18 cellular contexts compared by ENCODE assay signal in the genomic region with DNA sequence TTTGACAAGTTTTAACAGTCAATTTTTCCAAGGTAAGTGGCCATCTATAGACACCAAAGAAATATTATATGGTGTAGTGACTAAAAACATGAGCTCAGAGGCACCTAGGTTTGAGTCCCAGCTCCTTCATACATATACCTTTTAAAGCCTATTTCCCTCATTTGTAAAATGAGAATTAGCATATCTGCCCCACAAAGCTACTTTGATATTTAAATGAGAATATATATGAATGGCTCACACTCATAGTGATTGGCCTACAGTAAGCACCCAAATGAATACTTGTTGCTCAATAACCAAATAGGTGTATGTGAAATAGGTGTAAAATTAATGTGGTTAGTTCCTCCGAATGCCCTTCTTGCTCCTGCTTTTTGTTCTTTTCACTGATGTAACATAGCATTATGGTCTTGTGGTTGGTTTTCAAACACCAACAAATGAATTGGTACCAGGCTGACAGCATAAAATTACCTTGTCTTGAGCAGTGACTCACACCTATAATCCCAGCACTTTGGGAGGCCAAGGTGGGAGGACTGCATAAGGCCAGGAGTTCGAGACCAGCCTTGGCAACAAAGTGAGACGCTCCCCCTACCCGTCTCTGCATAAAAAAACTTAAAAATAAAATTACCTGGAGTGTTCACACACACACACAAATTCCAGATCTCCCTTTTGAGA. TPM values are rescaled to one million over a fixed set of nuclear protein-coding genes. Genes with fewer than 3 reads are reported as not detected.
DNase-seq lines count a peak whose midpoint lies in the region; ATAC-seq, FAIRE-seq and TF ChIP-seq lines count a peak whose summit lies in the region.
"Had no signal": no experiment of that assay in that cellular context is flagged by ENCODE, and none has a peak within 500 bp of the region (broad histone marks: within the 10 kb centered on the region; RNA-seq: fewer than 3 reads in every experiment).

No MANE protein-coding gene starts in this region.

- DNase-seq in A172 (ENCODE audit: low spot score) (peak; percentile 14), endothelial cell of umbilical vein (ENCODE audit: low read depth, low spot score) (no peak), NCI-H2227 (lab: John Stamatoyannopoulos, UW; ENCODE audit: unreplicated experiment) (no peak), GF-D8 (lab: John Stamatoyannopoulos, UW) (no peak)
- no peak for DNase-seq in CD8-positive, alpha-beta T cell
- no peak for DNase-seq in activated CD4-positive, alpha-beta memory T cell treated with anti-CD3 and anti-CD28 coated beads, Interleukin-2, amount 10 ng/mL, durations not matched to agents 7 days and 5 days
- DNase-seq: activated B cell treated with CpG ODN at 0.5 μM for 24 hours, AML-193, colonic mucosa, foreskin fibroblast, hypothalamus, IMR-90, NCI-H1694 treated with DMSO at 0.1 percent for 48 hours, NCI-H446, substantia nigra had no signal

- H3K79me2 ChIP-seq in endothelial cell of umbilical vein (ENCODE audit: control insufficient read depth, insufficient read depth, low read length), result no peaks in the 10 kb centered on the region

- dilution Hi-C loops in endothelial cell of umbilical vein (cut with MboI; ENCODE audit: extremely low pct_ligation_motif_present, low sequenced_read_pairs), result no loop called here

- peaks cover 81% of the 10 kb centered on the region for H3K4me1 Mint-ChIP-seq in CD8-positive, alpha-beta T cell (ENCODE audit: low read depth)
- peaks cover 72% of the 10 kb centered on the region for H3K4me1 Mint-ChIP-seq in activated CD4-positive, alpha-beta memory T cell treated with anti-CD3 and anti-CD28 coated beads, Interleukin-2, amount 10 ng/mL, durations not matched to agents 7 days and 5 days
- H3K4me1 Mint-ChIP-seq: neural progenitor cell had no signal

- no peak for ATAC-seq in CD8-positive, alpha-beta T cell
- ATAC-seq in GM21360 (IDR thresholded peaks at IDR 0.05; ENCODE audit: unreplicated experiment), result no peak

- H3K9me3 ChIP-seq in CD8-positive, alpha-beta T cell (ENCODE audit: low read length), result no peaks in the 10 kb centered on the region
- no peaks in the 10 kb centered on the region for H3K9me3 ChIP-seq in endothelial cell of umbilical vein (replicated peaks; ENCODE audit: control insufficient read depth, insufficient read depth, low read length)
- H3K9me3 ChIP-seq: ascending aorta, colonic mucosa had no signal

- H3K4me2 ChIP-seq in endothelial cell of umbilical vein (ENCODE audit: insufficient read depth, low read length), result no peak overlapping the region
- H3K4me2 ChIP-seq: neural progenitor cell had no signal

- no TSS peak for BruUV-seq in endothelial cell of umbilical vein (replicated peaks; lab: Mats Ljungman, UMichigan)

- H2AFZ ChIP-seq in endothelial cell of umbilical vein (ENCODE audit: low read depth, low read length), result no peak overlapping the region
- H2AFZ ChIP-seq: neural progenitor cell had no signal

- no peaks in the 10 kb centered on the region for H3K9me3 Mint-ChIP-seq in CD8-positive, alpha-beta T cell
- H3K9me3 Mint-ChIP-seq in activated CD4-positive, alpha-beta memory T cell treated with anti-CD3 and anti-CD28 coated beads, Interleukin-2, amount 10 ng/mL, durations not matched to agents 7 days and 5 days, result no peaks in the 10 kb centered on the region
- H3K9me3 Mint-ChIP-seq: activated B cell treated with CpG ODN at 0.5 μM for 24 hours, neural progenitor cell had no signal

- POLR2A ChIA-PET in CD8-positive, alpha-beta T cell (lab: Charles Lee), result no interaction called here
- POLR2A ChIA-PET in activated CD4-positive, alpha-beta memory T cell treated with anti-CD3 and anti-CD28 coated beads, Interleukin-2, amount 10 ng/mL, durations not matched to agents 7 days and 5 days (lab: Charles Lee), result interaction anchor here (0.7 to 4.3 kb wide), 8 partner anchors 11 to 199 kb away, joined by 3 to 31 read pairs (median 4); partner anchors contain the start of genes CNIH4 and DEGS1
- POLR2A ChIA-PET in endothelial cell of umbilical vein (lab: Charles Lee), result no interaction called here

- H4K20me1 ChIP-seq in endothelial cell of umbilical vein (replicated peaks; ENCODE audit: control insufficient read depth, extremely low read depth, insufficient read depth, low read length), result no peaks in the 10 kb centered on the region

- no peaks in the 10 kb centered on the region for H3K27me3 ChIP-seq in CD8-positive, alpha-beta T cell (ENCODE audit: insufficient read depth, low read length)
- H3K27me3 ChIP-seq in endothelial cell of umbilical vein (ENCODE audit: control insufficient read depth in 2 of 2, insufficient read depth in 2 of 2, low read length in 2 of 2), result no peaks in the 10 kb centered on the region
- H3K27me3 ChIP-seq: ascending aorta, colonic mucosa, neural progenitor cell had no signal

- peaks cover 25% of the 10 kb centered on the region for H3K36me3 Mint-ChIP-seq in CD8-positive, alpha-beta T cell
- H3K36me3 Mint-ChIP-seq in activated CD4-positive, alpha-beta memory T cell treated with anti-CD3 and anti-CD28 coated beads, Interleukin-2, amount 10 ng/mL, durations not matched to agents 7 days and 5 days (ENCODE audit: low read depth), result peaks cover 66% of the 10 kb centered on the region

- no peaks in the 10 kb centered on the region for H3K36me3 ChIP-seq in CD8-positive, alpha-beta T cell (ENCODE audit: insufficient read depth, low read length)
- H3K36me3 ChIP-seq in endothelial cell of umbilical vein (ENCODE audit: control insufficient read depth in 2 of 2, extremely low read depth in 1 of 2, insufficient read depth in 2 of 2, low read length in 2 of 2), result peaks cover under 1 to 6% of the 10 kb centered on the region in 2 experiments
- H3K36me3 ChIP-seq: colonic mucosa had no signal

- FAIRE-seq in endothelial cell of umbilical vein (lab: Jason Lieb, UNC), result no peak

- H3K9me1 ChIP-seq in endothelial cell of umbilical vein (replicated peaks; ENCODE audit: control insufficient read depth, extremely low read depth, insufficient read depth, low read length), result no peaks in the 10 kb centered on the region

- H3K9ac ChIP-seq in endothelial cell of umbilical vein (replicated peaks; ENCODE audit: extremely low read depth, insufficient read depth, low read length), result no peak overlapping the region
- H3K9ac ChIP-seq: neural progenitor cell had no signal

- TF ChIP-seq CTCF in CD8-positive, alpha-beta T cell (IDR thresholded peaks at IDR 0.05), result no peak
- TF ChIP-seq CTCF in endothelial cell of umbilical vein (IDR thresholded peaks at IDR 0.05; ENCODE audit: extremely low read depth in 1 of 2, insufficient read depth in 1 of 2, low read depth in 1 of 2, low read length in 2 of 2), result no peak

- CTCF ChIA-PET in CD8-positive, alpha-beta T cell (lab: Charles Lee), result interaction anchor here (0.8 to 0.9 kb wide), 2 partner anchors 76 to 266 kb away, joined by 3 read pairs; no protein-coding TSS in a partner anchor
- CTCF ChIA-PET in activated CD4-positive, alpha-beta memory T cell treated with anti-CD3 and anti-CD28 coated beads, Interleukin-2, amount 10 ng/mL, durations not matched to agents 7 days and 5 days (lab: Charles Lee), result interaction anchor here (1.4 kb wide), 1 partner anchor 75 kb away, joined by 3 read pairs; no protein-coding TSS in a partner anchor
- CTCF ChIA-PET in endothelial cell of umbilical vein (lab: Charles Lee), result interaction anchor here (1.1 to 2.9 kb wide), 2 partner anchors 75 to 266 kb away, joined by 4 to 9 read pairs; no protein-coding TSS in a partner anchor

- peak overlapping the region; percentile 8 for H3K27ac Mint-ChIP-seq in CD8-positive, alpha-beta T cell
- H3K27ac Mint-ChIP-seq in activated CD4-positive, alpha-beta memory T cell treated with anti-CD3 and anti-CD28 coated beads, Interleukin-2, amount 10 ng/mL, durations not matched to agents 7 days and 5 days, result peak overlapping the region; percentile 66
- H3K27ac Mint-ChIP-seq: activated B cell treated with CpG ODN at 0.5 μM for 24 hours, neural progenitor cell had no signal

- H3K27me3 Mint-ChIP-seq in CD8-positive, alpha-beta T cell (ENCODE audit: low read depth), result no peaks in the 10 kb centered on the region
- no peaks in the 10 kb centered on the region for H3K27me3 Mint-ChIP-seq in activated CD4-positive, alpha-beta memory T cell treated with anti-CD3 and anti-CD28 coated beads, Interleukin-2, amount 10 ng/mL, durations not matched to agents 7 days and 5 days
- H3K27me3 Mint-ChIP-seq: activated B cell treated with CpG ODN at 0.5 μM for 24 hours had no signal

- H3K4me1 ChIP-seq in CD8-positive, alpha-beta T cell (ENCODE audit: insufficient read depth, low read length), result peaks cover 74% of the 10 kb centered on the region
- H3K4me1 ChIP-seq in endothelial cell of umbilical vein (ENCODE audit: control insufficient read depth, extremely low read depth, insufficient read depth, low read length), result no peaks in the 10 kb centered on the region
- H3K4me1 ChIP-seq: colonic mucosa, neural progenitor cell had no signal

- no peak overlapping the region for H3K27ac ChIP-seq in CD8-positive, alpha-beta T cell (ENCODE audit: low read depth, low read length)
- H3K27ac ChIP-seq in endothelial cell of umbilical vein (ENCODE audit: insufficient read depth, low read depth, low read length), result no peak overlapping the region
- H3K27ac ChIP-seq: ascending aorta, colonic mucosa, neural progenitor cell had no signal

- H3K4me3 ChIP-seq in CD8-positive, alpha-beta T cell (ENCODE audit: low read depth, low read length), result no peak overlapping the region
- H3K4me3 ChIP-seq in endothelial cell of umbilical vein (replicated peaks in 1 of 3; ENCODE audit: insufficient read depth in 1 of 3, low read depth in 1 of 3, low read length in 3 of 3), result no peak overlapping the region
- H3K4me3 ChIP-seq: ascending aorta, colonic mucosa, neural progenitor cell had no signal

- H3K4me3 Mint-ChIP-seq in CD8-positive, alpha-beta T cell, result no peak overlapping the region
- no peak overlapping the region for H3K4me3 Mint-ChIP-seq in activated CD4-positive, alpha-beta memory T cell treated with anti-CD3 and anti-CD28 coated beads, Interleukin-2, amount 10 ng/mL, durations not matched to agents 7 days and 5 days
- H3K4me3 Mint-ChIP-seq: activated B cell treated with CpG ODN at 0.5 μM for 24 hours, neural progenitor cell had no signal

- intact Hi-C loops in CD8-positive, alpha-beta T cell (cut with DNase I, micrococcal nuclease), result loop anchor here in 1 of 2 experiments (2.0 kb wide), 1 partner anchor 25 kb away; the partner anchor contains the start of gene CNIH4
- intact Hi-C loops in endothelial cell of umbilical vein (cut with micrococcal nuclease), result no loop called here

- TF ChIP-seq POLR2A in endothelial cell of umbilical vein (IDR thresholded peaks at IDR 0.05; ENCODE audit: low read depth, low read length), result peak; percentile 6

RNA-seq across cellular contexts. Expression of gene CNIH4, which starts 25.3 kb away (rescaled TPM):
- 120 TPM in 2 replicates for total RNA-seq in A172 (2014; rRNA removed; shearing (Covaris generic))
- total RNA-seq in CD8-positive, alpha-beta T cell, result 10 to 100 TPM; 26.5 to 28.6 TPM
- 10 to 100 TPM; 48.6 to 52.1 TPM for total RNA-seq in activated CD4-positive, alpha-beta memory T cell treated with anti-CD3 and anti-CD28 coated beads, Interleukin-2, amount 10 ng/mL, durations not matched to agents 7 days and 5 days
- 74.9 and 84.8 TPM in 2 replicates for total RNA-seq in endothelial cell of umbilical vein
- 106 and 118 TPM in 2 replicates for polyA plus RNA-seq in endothelial cell of umbilical vein
- 53.5 and 60.5 TPM in 2 replicates for polyA plus RNA-seq in endothelial cell of umbilical vein (2011; cell fraction: cytosol; rRNA removed)
- 26.8 and 32.4 TPM in 2 replicates for polyA plus RNA-seq in endothelial cell of umbilical vein (2011; cell fraction: nucleus; rRNA removed)
- 104 and 118 TPM in 2 replicates for polyA plus RNA-seq in endothelial cell of umbilical vein (2012)
- polyA minus RNA-seq in endothelial cell of umbilical vein, result 84.4 and 106 TPM in 2 replicates
- 10.7 TPM for polyA minus RNA-seq in endothelial cell of umbilical vein (2011; cell fraction: cytosol; rRNA and poly(A)+ RNA removed)
- polyA minus RNA-seq in endothelial cell of umbilical vein (2011; cell fraction: nucleus; rRNA and poly(A)+ RNA removed), result 15.3 and 16.5 TPM in 2 replicates

RNA-seq across cellular contexts. Expression of gene NVL, which starts 52.0 kb away (rescaled TPM):
- 45.0 and 74.6 TPM in 2 replicates for total RNA-seq in A172 (2014; rRNA removed; shearing (Covaris generic))
- 10 to 100 TPM; 11.1 to 16.6 TPM for total RNA-seq in CD8-positive, alpha-beta T cell
- 10 to 100 TPM; 38.8 to 45.6 TPM for total RNA-seq in activated CD4-positive, alpha-beta memory T cell treated with anti-CD3 and anti-CD28 coated beads, Interleukin-2, amount 10 ng/mL, durations not matched to agents 7 days and 5 days
- total RNA-seq in endothelial cell of umbilical vein, result 30.3 and 35.6 TPM in 2 replicates
- polyA plus RNA-seq in endothelial cell of umbilical vein, result 11.9 and 16.7 TPM in 2 replicates
- polyA plus RNA-seq in endothelial cell of umbilical vein (2011; cell fraction: cytosol; rRNA removed), result 19.3 and 21.0 TPM in 2 replicates
- 68.1 and 72.4 TPM in 2 replicates for polyA plus RNA-seq in endothelial cell of umbilical vein (2011; cell fraction: nucleus; rRNA removed)
- 15.2 and 18.9 TPM in 2 replicates for polyA plus RNA-seq in endothelial cell of umbilical vein (2012)
- 19.1 and 23.0 TPM in 2 replicates for polyA minus RNA-seq in endothelial cell of umbilical vein
- polyA minus RNA-seq in endothelial cell of umbilical vein (2011; cell fraction: cytosol; rRNA and poly(A)+ RNA removed), result 30.0 TPM
- 31.5 and 43.9 TPM in 2 replicates for polyA minus RNA-seq in endothelial cell of umbilical vein (2011; cell fraction: nucleus; rRNA and poly(A)+ RNA removed)

RNA-seq across cellular contexts. Expression of gene WDR26, which starts 52.6 kb away (rescaled TPM):
- total RNA-seq in A172 (2014; rRNA removed; shearing (Covaris generic)), result 27.0 and 36.4 TPM in 2 replicates
- total RNA-seq in CD8-positive, alpha-beta T cell, result 100 to 1,000 TPM; 176 to 181 TPM
- 100 to 1,000 TPM; 114 to 118 TPM for total RNA-seq in activated CD4-positive, alpha-beta memory T cell treated with anti-CD3 and anti-CD28 coated beads, Interleukin-2, amount 10 ng/mL, durations not matched to agents 7 days and 5 days
- 90.1 and 92.4 TPM in 2 replicates for total RNA-seq in endothelial cell of umbilical vein
- polyA plus RNA-seq in endothelial cell of umbilical vein, result 19.3 and 26.7 TPM in 2 replicates
- polyA plus RNA-seq in endothelial cell of umbilical vein (2011; cell fraction: cytosol; rRNA removed), result 33.7 and 36.0 TPM in 2 replicates
- polyA plus RNA-seq in endothelial cell of umbilical vein (2011; cell fraction: nucleus; rRNA removed), result 88.9 and 115 TPM in 2 replicates
- 62.1 and 76.9 TPM in 2 replicates for polyA plus RNA-seq in endothelial cell of umbilical vein (2012)
- polyA minus RNA-seq in endothelial cell of umbilical vein, result 74.5 and 98.5 TPM in 2 replicates
- 29.9 TPM for polyA minus RNA-seq in endothelial cell of umbilical vein (2011; cell fraction: cytosol; rRNA and poly(A)+ RNA removed)
- polyA minus RNA-seq in endothelial cell of umbilical vein (2011; cell fraction: nucleus; rRNA and poly(A)+ RNA removed), result 128 and 154 TPM in 2 replicates
